Comparison of ENCODE assay signal across 8 cellular contexts in genomic region chr5:134411546-134412266, GRCh38. TPM values are rescaled to one million over a fixed set of nuclear protein-coding genes. Genes with fewer than 3 reads are reported as not detected.
DNase-seq lines count a peak whose midpoint lies in the region; ATAC-seq and TF ChIP-seq lines count a peak whose summit lies in the region.

A gene with protein sequence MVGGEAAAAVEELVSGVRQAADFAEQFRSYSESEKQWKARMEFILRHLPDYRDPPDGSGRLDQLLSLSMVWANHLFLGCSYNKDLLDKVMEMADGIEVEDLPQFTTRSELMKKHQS (minus strand): TSS chr5:134411881. CDS start chr5:134411854, 27 bp downstream.

- H3K36me3 ChIP-seq in KOPT-K1 (ENCODE audit: insufficient read depth, low read length) (peaks cover 27% of the 10 kb centered on the region), fibroblast of lung (ENCODE audit: control insufficient read depth, insufficient read depth, low read length) (no peaks in the 10 kb centered on the region)

- H3K4me1 Mint-ChIP-seq in activated T-helper 17 cell treated with anti-CD3 and anti-CD28 coated beads, Interleukin-2, amount 50 U/mL, for 72 hours, result peaks cover 6% of the 10 kb centered on the region
- peaks cover 20 to 26% of the 10 kb centered on the region in 2 donors for H3K4me1 Mint-ChIP-seq in natural killer cell

- peak within 1 kb of the TSS; percentile 92 for H3K4me3 Mint-ChIP-seq in activated T-helper 17 cell treated with anti-CD3 and anti-CD28 coated beads, Interleukin-2, amount 50 U/mL, for 72 hours
- H3K4me3 Mint-ChIP-seq in natural killer cell, result peak within 1 kb of the TSS; percentile 95

- peaks cover 13% of the 10 kb centered on the region for H3K79me2 ChIP-seq in fibroblast of lung (ENCODE audit: control insufficient read depth, insufficient read depth, low read length)

- H3K27ac ChIP-seq in KOPT-K1 (ENCODE audit: low read depth, low read length, poor library complexity, severe bottlenecking) (peak within 1 kb of the TSS; percentile 74), fibroblast of lung (ENCODE audit: insufficient read depth, low read length) (peak within 1 kb of the TSS; percentile 62)

- ATAC-seq in GM21786 (IDR thresholded peaks at IDR 0.05; ENCODE audit: unreplicated experiment), result peak; percentile 98
- peak; percentile 100 for ATAC-seq in activated T-helper 17 cell treated with anti-CD3 and anti-CD28 coated beads, Interleukin-2, amount 50 U/mL, for 72 hours (replicated peaks)
- peak; percentile 99 to 100 (median 99) for ATAC-seq in natural killer cell

- no peaks in the 10 kb centered on the region for H3K27me3 ChIP-seq in fibroblast of lung (ENCODE audit: control insufficient read depth, insufficient read depth, low read length)

- H4K20me1 ChIP-seq in fibroblast of lung (ENCODE audit: control insufficient read depth, extremely low read depth, insufficient read depth, low read length), result no peaks in the 10 kb centered on the region

- DNase-seq in EH (ENCODE audit: low read depth), result peak; percentile 86
- DNase-seq in RPMI7951 (ENCODE audit: low read depth), result peak; percentile 80
- peak; percentile 84 to 88 for DNase-seq in fibroblast of lung (ENCODE audit: low read depth in 2 of 2)
- DNase-seq in natural killer cell, result peak; percentile 88
- DNase-seq in stimulated activated naive CD4-positive, alpha-beta T cell treated with Interleukin-2 at 50 U/mL for 16 hours (lab: John Stamatoyannopoulos, UW), result peak; percentile 87

- peak within 1 kb of the TSS; percentile 75 for H3K9ac ChIP-seq in fibroblast of lung (ENCODE audit: insufficient read depth, low read length)

- peak within 1 kb of the TSS; percentile 83 for H2AFZ ChIP-seq in fibroblast of lung (ENCODE audit: low read length)

- H3K4me3 ChIP-seq in fibroblast of lung (replicated peaks in 1 of 4; ENCODE audit: control extremely low read depth in 1 of 4, insufficient read depth in 1 of 4, low read depth in 3 of 4, low read length in 4 of 4), result peak within 1 kb of the TSS; percentile 82 to 96 (median 84)

- H3K36me3 Mint-ChIP-seq in activated T-helper 17 cell treated with anti-CD3 and anti-CD28 coated beads, Interleukin-2, amount 50 U/mL, for 72 hours (ENCODE audit: low read depth), result no peaks in the 10 kb centered on the region
- H3K36me3 Mint-ChIP-seq in natural killer cell, result no peaks in the 10 kb centered on the region

- H3K4me2 ChIP-seq in fibroblast of lung (ENCODE audit: extremely low read depth, insufficient read depth, low read length), result peak within 1 kb of the TSS; percentile 90

- H3K9me3 ChIP-seq in KOPT-K1 (ENCODE audit: insufficient read depth, low read length, poor library complexity, severe bottlenecking), result no peaks in the 10 kb centered on the region
- no peaks in the 10 kb centered on the region for H3K9me3 ChIP-seq in fibroblast of lung (ENCODE audit: control insufficient read depth, insufficient read depth, low read depth, low read length)

- peaks cover 4% of the 10 kb centered on the region for H3K4me1 ChIP-seq in fibroblast of lung (ENCODE audit: control insufficient read depth, extremely low read depth, insufficient read depth, low read length)

- H3K27me3 Mint-ChIP-seq in activated T-helper 17 cell treated with anti-CD3 and anti-CD28 coated beads, Interleukin-2, amount 50 U/mL, for 72 hours, result no peaks in the 10 kb centered on the region
- H3K27me3 Mint-ChIP-seq in natural killer cell (ENCODE audit: low read depth in 2 of 2), result no peaks in the 10 kb centered on the region

- TF ChIP-seq CTCF in fibroblast of lung (conservative IDR thresholded peaks at IDR 0.05 in 1 of 2, IDR thresholded peaks at IDR 0.05 in 1 of 2; ENCODE audit: low read depth in 1 of 2, low read length in 2 of 2) (peak; percentile 57 to 58), natural killer cell (IDR thresholded peaks at IDR 0.05) (peak; percentile 75)

- intact Hi-C loops in natural killer cell (cut with micrococcal nuclease), result loop anchor here (1.0 to 5.0 kb wide), 3 partner anchors 39 to 175 kb away; partner anchors contain the start of genes JADE2 and UBE2B

- H3K9me3 Mint-ChIP-seq in activated T-helper 17 cell treated with anti-CD3 and anti-CD28 coated beads, Interleukin-2, amount 50 U/mL, for 72 hours, result no peaks in the 10 kb centered on the region
- H3K9me3 Mint-ChIP-seq in natural killer cell, result no peaks in the 10 kb centered on the region

- peak within 1 kb of the TSS; percentile 90 for H3K27ac Mint-ChIP-seq in activated T-helper 17 cell treated with anti-CD3 and anti-CD28 coated beads, Interleukin-2, amount 50 U/mL, for 72 hours
- peak within 1 kb of the TSS; percentile 85 to 92 for H3K27ac Mint-ChIP-seq in natural killer cell

RNA-seq across cellular contexts. Expression of the gene that starts here (rescaled TPM):
- 48.3 and 60.4 TPM in 2 replicates for total RNA-seq in RPMI7951 (2014; rRNA removed; shearing (Covaris generic))
- total RNA-seq in activated T-helper 17 cell treated with anti-CD3 and anti-CD28 coated beads, Interleukin-2, amount 50 U/mL, for 72 hours, result 10 to 100 TPM in 1 of 2 donors, 1 to 10 TPM in 1; 8.9 to 23.0 TPM
- 24.4 and 49.2 TPM in 2 replicates for total RNA-seq in fibroblast of lung
- polyA plus RNA-seq in fibroblast of lung, result 13.6 and 23.2 TPM in 2 replicates
- polyA plus RNA-seq in fibroblast of lung (2012), result 16.0 and 29.0 TPM in 2 replicates
- 2.1 and 3.0 TPM in 2 replicates for polyA minus RNA-seq in fibroblast of lung (ENCODE audit: low replicate concordance)
- 10 to 100 TPM; 12.3 to 15.5 (median 13.4) TPM for total RNA-seq in natural killer cell

Comparison
In these comparisons a context has a peak if more than half of its experiments do, and no peak if none do; other contexts are left out.
1. Peak in every context shown above with its lines: DNase-seq, ATAC-seq, H3K4me3 ChIP-seq and H3K27ac ChIP-seq.